8 cellular contexts compared by ENCODE assay signal in the genomic region with DNA sequence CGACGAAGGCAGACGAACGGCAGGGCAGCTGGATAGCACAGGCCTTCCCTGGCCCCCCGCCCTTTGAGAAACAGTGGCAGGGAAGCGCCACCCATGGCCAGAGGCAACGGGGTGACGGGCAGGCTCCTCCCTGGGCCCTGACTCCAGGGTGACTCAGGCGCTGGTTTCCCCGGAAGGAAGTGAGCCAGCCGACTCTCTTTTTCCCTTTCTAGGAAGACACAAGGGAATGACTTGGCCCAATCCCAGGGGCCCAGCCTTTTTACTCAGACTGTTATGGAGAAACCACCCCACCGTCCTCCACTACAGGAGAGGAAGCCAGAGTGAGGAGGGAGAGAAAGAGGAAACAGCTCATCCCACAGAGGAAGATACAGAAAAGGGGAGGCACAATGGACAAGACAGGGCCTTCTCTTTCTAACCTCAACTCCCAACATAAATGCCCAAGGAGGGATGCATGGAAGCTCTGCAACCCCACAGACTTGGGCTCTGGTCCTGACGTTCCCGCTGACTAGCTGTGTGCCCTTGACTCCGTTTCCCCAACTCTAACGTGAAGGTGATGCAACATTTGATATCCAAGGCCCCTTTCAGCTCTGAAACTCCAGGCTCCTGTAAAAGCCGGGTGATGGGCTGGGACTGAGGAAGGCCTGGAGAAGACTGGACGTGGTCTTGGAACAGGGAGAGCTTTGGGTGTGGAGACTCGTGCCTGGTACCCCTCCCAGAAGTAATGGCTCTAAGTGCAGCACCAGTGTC. TPM values are rescaled to one million over a fixed set of nuclear protein-coding genes. Genes with fewer than 3 reads are reported as not detected.
DNase-seq lines count a peak whose midpoint lies in the region; ATAC-seq, FAIRE-seq and TF ChIP-seq lines count a peak whose summit lies in the region.

No MANE protein-coding gene starts in this region.

- no peak for TF ChIP-seq POLR2A in H54 (IDR thresholded peaks at IDR 0.05; ENCODE audit: low read depth, low read length)

- peaks cover 11% of the 10 kb centered on the region for H3K4me1 Mint-ChIP-seq in T-helper 17 cell
- no peaks in the 10 kb centered on the region for H3K4me1 Mint-ChIP-seq in effector memory CD8-positive, alpha-beta T cell (ENCODE audit: low read depth in 2 of 2)
- peaks cover 15% of the 10 kb centered on the region for H3K4me1 Mint-ChIP-seq in activated T-helper 2 cell treated with anti-CD3 and anti-CD28 coated beads, Interferon-gamma antibody, Interleukin-2, Interleukin-4, amounts not matched to agents 10 μg/mL and 5 μg/mL and 100 μg/mL, durations not matched to agents 14 hours and 24 hours and 36 hours (ENCODE audit: low read depth)

- H3K4me3 ChIP-seq in skeletal muscle cell (ENCODE audit: low read depth, low read length) = no peak overlapping the region

- DNase-seq in H54 (ENCODE audit: insufficient read length, low spot score) (peak; percentile 59), T-helper 17 cell (no peak), glomerular visceral epithelial cell (ENCODE audit: extremely low spot score) (peak; percentile 96), skeletal muscle cell (ENCODE audit: low read depth) (peak; percentile 75)
- no peak for DNase-seq in effector memory CD8-positive, alpha-beta T cell
- no peak for DNase-seq in activated T-helper 2 cell treated with anti-CD3 and anti-CD28 coated beads, Interferon-gamma antibody, Interleukin-2, Interleukin-4, amounts not matched to agents 10 μg/mL and 5 μg/mL and 100 μg/mL, durations not matched to agents 14 hours and 24 hours and 36 hours (ENCODE audit: low spot score)

- H3K9me3 ChIP-seq in T-helper 17 cell (ENCODE audit: control insufficient read depth, low read length, poor library complexity, severe bottlenecking) = no peaks in the 10 kb centered on the region

- FAIRE-seq in H54 (lab: Jason Lieb, UNC) = peak; percentile 77

- no peaks in the 10 kb centered on the region for H3K9me3 Mint-ChIP-seq in effector memory CD8-positive, alpha-beta T cell
- H3K9me3 Mint-ChIP-seq in activated T-helper 2 cell treated with anti-CD3 and anti-CD28 coated beads, Interferon-gamma antibody, Interleukin-2, Interleukin-4, amounts not matched to agents 10 μg/mL and 5 μg/mL and 100 μg/mL, durations not matched to agents 14 hours and 24 hours and 36 hours = no peaks in the 10 kb centered on the region

- H3K27me3 Mint-ChIP-seq in T-helper 17 cell = no peaks in the 10 kb centered on the region
- peaks cover 8 to 12% of the 10 kb centered on the region in 2 donors for H3K27me3 Mint-ChIP-seq in effector memory CD8-positive, alpha-beta T cell
- no peaks in the 10 kb centered on the region for H3K27me3 Mint-ChIP-seq in activated T-helper 2 cell treated with anti-CD3 and anti-CD28 coated beads, Interferon-gamma antibody, Interleukin-2, Interleukin-4, amounts not matched to agents 10 μg/mL and 5 μg/mL and 100 μg/mL, durations not matched to agents 14 hours and 24 hours and 36 hours (ENCODE audit: low read depth)

- H3K36me3 Mint-ChIP-seq in T-helper 17 cell (ENCODE audit: low read depth) = no peaks in the 10 kb centered on the region
- H3K36me3 Mint-ChIP-seq in effector memory CD8-positive, alpha-beta T cell (ENCODE audit: insufficient read depth) = no peaks in the 10 kb centered on the region
- peaks cover 3% of the 10 kb centered on the region for H3K36me3 Mint-ChIP-seq in activated T-helper 2 cell treated with anti-CD3 and anti-CD28 coated beads, Interferon-gamma antibody, Interleukin-2, Interleukin-4, amounts not matched to agents 10 μg/mL and 5 μg/mL and 100 μg/mL, durations not matched to agents 14 hours and 24 hours and 36 hours (ENCODE audit: low read depth)

- intact Hi-C loops in activated T-helper 2 cell treated with anti-CD3 and anti-CD28 coated beads, Interferon-gamma antibody, Interleukin-2, Interleukin-4, amounts not matched to agents 10 μg/mL and 5 μg/mL and 100 μg/mL, durations not matched to agents 14 hours and 24 hours and 36 hours (cut with micrococcal nuclease) = no loop called here

- peak overlapping the region; percentile 29 for H3K27ac Mint-ChIP-seq in T-helper 17 cell
- H3K27ac Mint-ChIP-seq in effector memory CD8-positive, alpha-beta T cell = no peak overlapping the region
- no peak overlapping the region for H3K27ac Mint-ChIP-seq in activated T-helper 2 cell treated with anti-CD3 and anti-CD28 coated beads, Interferon-gamma antibody, Interleukin-2, Interleukin-4, amounts not matched to agents 10 μg/mL and 5 μg/mL and 100 μg/mL, durations not matched to agents 14 hours and 24 hours and 36 hours

- H3K4me3 Mint-ChIP-seq in T-helper 17 cell = no peak overlapping the region
- no peak overlapping the region for H3K4me3 Mint-ChIP-seq in effector memory CD8-positive, alpha-beta T cell
- no peak overlapping the region for H3K4me3 Mint-ChIP-seq in activated T-helper 2 cell treated with anti-CD3 and anti-CD28 coated beads, Interferon-gamma antibody, Interleukin-2, Interleukin-4, amounts not matched to agents 10 μg/mL and 5 μg/mL and 100 μg/mL, durations not matched to agents 14 hours and 24 hours and 36 hours (ENCODE audit: low read depth)

- ATAC-seq in T-helper 17 cell = no peak
- ATAC-seq in HG02759 (IDR thresholded peaks at IDR 0.05; ENCODE audit: unreplicated experiment) = no peak
- no peak for ATAC-seq in effector memory CD8-positive, alpha-beta T cell (replicated peaks)
- ATAC-seq in GM18520 (IDR thresholded peaks at IDR 0.05; ENCODE audit: unreplicated experiment) = no peak

RNA-seq across cellular contexts. Expression of gene ACTN1, which starts 27.9 kb away (rescaled TPM):
- 10 to 100 TPM; 36.8 to 88.9 TPM for total RNA-seq in T-helper 17 cell
- total RNA-seq in activated T-helper 2 cell treated with anti-CD3 and anti-CD28 coated beads, Interferon-gamma antibody, Interleukin-2, Interleukin-4, amounts not matched to agents 10 μg/mL and 5 μg/mL and 100 μg/mL, durations not matched to agents 14 hours and 24 hours and 36 hours = 133 and 134 TPM in 2 replicates

Comparison
In these comparisons a context has a peak if more than half of its experiments do, and no peak if none do; other contexts are left out.
1. DNase-seq: peak in H54 (single experiment), glomerular visceral epithelial cell (single experiment) and skeletal muscle cell (single experiment); none in T-helper 17 cell (0 of 3), effector memory CD8-positive, alpha-beta T cell (0 of 3) and activated T-helper 2 cell treated with anti-CD3 and anti-CD28 coated beads, Interferon-gamma antibody, Interleukin-2, Interleukin-4, amounts not matched to agents 10 μg/mL and 5 μg/mL and 100 μg/mL, durations not matched to agents 14 hours and 24 hours and 36 hours (single experiment).